In genomic region chr5:1124181-1125029, GRCh38 we compare ENCODE assay signal across 20 cellular contexts. TPM values are rescaled to one million over a fixed set of nuclear protein-coding genes. Genes with fewer than 3 reads are reported as not detected.
DNase-seq lines count a peak whose midpoint lies in the region; ATAC-seq, FAIRE-seq and TF ChIP-seq lines count a peak whose summit lies in the region.
"Had no signal": no experiment of that assay in that cellular context is flagged by ENCODE, and none has a peak within 500 bp of the region (broad histone marks: within the 10 kb centered on the region; RNA-seq: fewer than 3 reads in every experiment).

No MANE protein-coding gene starts in this region.

- H3K36me3 ChIP-seq in adipocyte (ENCODE audit: control insufficient read depth, insufficient read depth, low read length, severe bottlenecking) (no peaks in the 10 kb centered on the region), pancreas (no peaks in the 10 kb centered on the region), uterus (no peaks in the 10 kb centered on the region)
- H3K36me3 ChIP-seq in effector memory CD4-positive, alpha-beta T cell (ENCODE audit: control insufficient read depth, insufficient read depth, low read length) = no peaks in the 10 kb centered on the region

- TF ChIP-seq CTCF in pancreas (IDR thresholded peaks at IDR 0.05) (no peak), uterus (IDR thresholded peaks at IDR 0.05) (no peak)

- H3K9me3 ChIP-seq in adipocyte (ENCODE audit: control insufficient read depth, low read length) = no peaks in the 10 kb centered on the region
- no peaks in the 10 kb centered on the region for H3K9me3 ChIP-seq in pancreas
- no peaks in the 10 kb centered on the region for H3K9me3 ChIP-seq in uterus
- no peaks in the 10 kb centered on the region for H3K9me3 ChIP-seq in effector memory CD4-positive, alpha-beta T cell (ENCODE audit: control insufficient read depth, low read length)

- ATAC-seq in left ventricle myocardium superior (peak; percentile 6), pancreas (peak in 3 of 4 donors; percentile 8 to 24 (median 16)), HG02840 (IDR thresholded peaks at IDR 0.05; ENCODE audit: low FRiP score, unreplicated experiment) (no peak)
- ATAC-seq: activated naive CD8-positive, alpha-beta T cell treated with anti-CD3 and anti-CD28 coated beads, Interleukin-2, amount 50 U/mL, for 24 hours; activated T-helper 17 cell treated with anti-CD3 and anti-CD28 coated beads, Interleukin-2, amount 50 U/mL, for 72 hours; left lobe of liver had no signal

- H3K9ac ChIP-seq in adipocyte (ENCODE audit: low read length) = no peak overlapping the region
- H3K9ac ChIP-seq: parathyroid adenoma had no signal

- H3K4me3 ChIP-seq in adipocyte (ENCODE audit: low read length) = peak overlapping the region; percentile 6
- H3K4me3 ChIP-seq in pancreas = peak overlapping the region in 1 of 4 donors; percentile 12
- H3K4me3 ChIP-seq in uterus = no peak overlapping the region
- H3K4me3 ChIP-seq in effector memory CD4-positive, alpha-beta T cell (ENCODE audit: insufficient read depth, low read depth, low read length, poor library complexity, severe bottlenecking) = no peak overlapping the region

- no peak for FAIRE-seq in pancreas (lab: Jason Lieb, UNC)
- FAIRE-seq: frontal cortex had no signal

- DNase-seq in adipocyte (ENCODE audit: low read depth) = no peak
- peak; percentile 75 for DNase-seq in left ventricle myocardium superior
- peak in 2 of 6 donors; percentile 40 to 58 for DNase-seq in pancreas
- no peak for DNase-seq in uterus
- no peak for DNase-seq in DMS 273 treated with DMSO at 0.1 percent for 48 hours (lab: John Stamatoyannopoulos, UW)
- no peak for DNase-seq in effector memory CD4-positive, alpha-beta T cell
- DNase-seq: activated CD4-positive, alpha-beta T cell treated with anti-CD3 and anti-CD28 coated beads, Interleukin-2, amount 10 ng/mL, durations not matched to agents 24 days and 14 days; activated naive CD8-positive, alpha-beta T cell treated with anti-CD3 and anti-CD28 coated beads, Interleukin-2, amount 50 U/mL, for 24 hours; AML-193; COR-L47; KG1; naive B cell; NCI-H2081 treated with DMSO at 0.1 percent for 48 hours; NK-92 treated with Interleukin-12 subunit alpha and Interleukin-12 subunit beta, amount 100 ng/mL, for 24 hours; stimulated activated CD4-positive, alpha-beta T cell treated with anti-CD3 and anti-CD28 coated beads, Interleukin-4, amount 100 ng/mL, for 4 hours had no signal

- intact Hi-C loops in left ventricle myocardium superior (cut with micrococcal nuclease) (no loop called here), pancreas (cut with DNase I) (no loop called here), uterus (cut with DNase I; ENCODE audit: low total_unique reads) (no loop called here)

- H3K4me1 ChIP-seq in adipocyte (ENCODE audit: control insufficient read depth, insufficient read depth, low read length) (peaks cover 15% of the 10 kb centered on the region), pancreas (peaks cover 35 to 51% (median 45%) of the 10 kb centered on the region in 3 donors), uterus (no peaks in the 10 kb centered on the region)
- H3K4me1 ChIP-seq in effector memory CD4-positive, alpha-beta T cell (ENCODE audit: control insufficient read depth, insufficient read depth, low read length, poor library complexity, severe bottlenecking) = no peaks in the 10 kb centered on the region
- H3K4me1 ChIP-seq: parathyroid adenoma had no signal

- TF ChIP-seq POLR2A in uterus (IDR thresholded peaks at IDR 0.05) = no peak

- H3K27ac ChIP-seq in pancreas = peak overlapping the region in 3 of 4 donors; percentile 13 to 46 (median 37)
- peak overlapping the region; percentile 36 to 47 for H3K27ac ChIP-seq in uterus
- no peak overlapping the region for H3K27ac ChIP-seq in effector memory CD4-positive, alpha-beta T cell (ENCODE audit: insufficient read depth, low read length, poor library complexity, severe bottlenecking)
- H3K27ac ChIP-seq: parathyroid adenoma had no signal

- H3K27me3 ChIP-seq in adipocyte (replicated peaks; ENCODE audit: control insufficient read depth, insufficient read depth, low read length) (peaks cover 51% of the 10 kb centered on the region), pancreas (no peaks in the 10 kb centered on the region), uterus (no peaks in the 10 kb centered on the region)
- no peaks in the 10 kb centered on the region for H3K27me3 ChIP-seq in effector memory CD4-positive, alpha-beta T cell (replicated peaks; ENCODE audit: control insufficient read depth, insufficient read depth, low read length, poor library complexity, severe bottlenecking)

- 42 to 50% methylated on average over 27 of the region's 27 CpGs for WGBS in pancreas, 2 donors

RNA-seq across cellular contexts. Expression of gene SLC12A7, which starts 12.5 kb away (rescaled TPM):
- total RNA-seq in left ventricle myocardium superior (230 TPM), pancreas (10 to 100 TPM; 17.4 to 56.5 (median 32.1) TPM), uterus (10 to 100 TPM in 3 of 4 donors, 1 to 10 TPM in 1; 4.6 to 49.8 (median 15.8) TPM)
- 10 to 100 TPM; 40.0 to 44.9 TPM for polyA plus RNA-seq in pancreas
